8 cellular contexts compared by ENCODE assay signal in the genomic region with DNA sequence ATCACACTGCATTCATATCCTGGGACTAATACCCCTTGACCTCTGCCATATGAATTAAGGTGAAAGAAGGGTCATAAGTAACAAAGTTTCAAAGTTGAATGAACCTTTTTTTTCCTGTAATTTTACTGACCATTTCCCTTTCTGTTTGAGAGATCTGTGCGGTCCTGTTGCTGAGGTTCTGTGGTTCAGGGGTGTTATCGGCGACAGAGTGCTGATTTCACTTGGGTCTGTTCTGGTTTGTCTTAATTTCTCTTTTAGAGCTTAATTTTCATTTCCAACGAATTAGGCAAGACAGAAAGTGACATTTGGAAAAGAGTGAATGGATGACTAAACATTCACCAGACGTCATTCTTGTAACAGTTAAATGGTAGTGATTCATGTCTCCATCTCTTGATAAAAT.
DNase-seq lines count a peak whose midpoint lies in the region; ATAC-seq and TF ChIP-seq lines count a peak whose summit lies in the region.
"Not testable (repeated sequence)": the region's sequence is repeated elsewhere in the genome, so short reads cannot be mapped to it uniquely, and the experiment has no call there.

No MANE protein-coding gene starts in this region.

- not testable (repeated sequence) for H3K27me3 Mint-ChIP-seq in CD14-positive monocyte (ENCODE audit: low read depth in 3 of 3); T-helper 2 cell treated with Interferon-gamma antibody and Interleukin-4, amounts not matched to agents 5 μg/mL and 100 μg/mL, for 36 hours (ENCODE audit: low read depth); activated naive CD4-positive, alpha-beta T cell treated with anti-CD3 and anti-CD28 coated beads, Interleukin-2, amount 50 U/mL, for 24 hours; effector memory CD8-positive, alpha-beta T cell; natural killer cell (ENCODE audit: low read depth in 2 of 2); stimulated activated naive B cell treated with anti-CD40 and anti-IgM and Interleukin-4, amounts not matched to agents 10 μg/mL and 1 μg/mL and 100 μg/mL, for 72 hours

- not testable (repeated sequence) for H3K4me3 ChIP-seq in Karpas-422 (ENCODE audit: low read length)

- not testable (repeated sequence) for H3K9me3 ChIP-seq in Karpas-422 (ENCODE audit: low read length)

- not testable (repeated sequence) for TF ChIP-seq CTCF in CD14-positive monocyte (IDR thresholded peaks at IDR 0.05); natural killer cell (IDR thresholded peaks at IDR 0.05)

- H3K36me3 ChIP-seq in Karpas-422 (ENCODE audit: insufficient read depth, low read length) = not testable (repeated sequence)

- not testable (repeated sequence) for DNase-seq in CD14-positive monocyte (ENCODE audit: low spot score); Karpas-422; effector memory CD8-positive, alpha-beta T cell; natural killer cell; stimulated activated naive B cell treated with anti-CD40 and anti-IgM and Interleukin-4, amounts not matched to agents 10 μg/mL and 1 μg/mL and 100 μg/mL, for 72 hours
- DNase-seq in T-helper 2 cell treated with Interferon-gamma antibody and Interleukin-4, amounts not matched to agents 5 μg/mL and 100 μg/mL, for 36 hours (ENCODE audit: low spot score) = peak; percentile 64
- peak; percentile 35 for DNase-seq in activated T-cell treated with anti-CD3 and anti-CD28 coated beads for 48 hours (ENCODE audit: low read depth)

- H3K4me1 Mint-ChIP-seq in CD14-positive monocyte; T-helper 2 cell treated with Interferon-gamma antibody and Interleukin-4, amounts not matched to agents 5 μg/mL and 100 μg/mL, for 36 hours (ENCODE audit: low read depth); effector memory CD8-positive, alpha-beta T cell (ENCODE audit: low read depth in 2 of 2); natural killer cell; stimulated activated naive B cell treated with anti-CD40 and anti-IgM and Interleukin-4, amounts not matched to agents 10 μg/mL and 1 μg/mL and 100 μg/mL, for 72 hours: not testable (repeated sequence)
- H3K4me1 Mint-ChIP-seq in activated naive CD4-positive, alpha-beta T cell treated with anti-CD3 and anti-CD28 coated beads, Interleukin-2, amount 50 U/mL, for 24 hours = peaks cover 24% of the 10 kb centered on the region

- intact Hi-C loops in CD14-positive monocyte (cut with micrococcal nuclease); natural killer cell (cut with micrococcal nuclease): not testable (repeated sequence)

- not testable (repeated sequence) for H3K9ac ChIP-seq in Karpas-422 (ENCODE audit: low read length)

- H3K27ac Mint-ChIP-seq in CD14-positive monocyte (peak overlapping the region in 5 of 7 donors; percentile 54 to 88 (median 79)), natural killer cell (peak overlapping the region; percentile 84 to 90)
- H3K27ac Mint-ChIP-seq in T-helper 2 cell treated with Interferon-gamma antibody and Interleukin-4, amounts not matched to agents 5 μg/mL and 100 μg/mL, for 36 hours = peak overlapping the region; percentile 87
- peak overlapping the region; percentile 99 for H3K27ac Mint-ChIP-seq in activated naive CD4-positive, alpha-beta T cell treated with anti-CD3 and anti-CD28 coated beads, Interleukin-2, amount 50 U/mL, for 24 hours
- H3K27ac Mint-ChIP-seq in effector memory CD8-positive, alpha-beta T cell = peak overlapping the region; percentile 65 to 72
- peak overlapping the region; percentile 93 for H3K27ac Mint-ChIP-seq in stimulated activated naive B cell treated with anti-CD40 and anti-IgM and Interleukin-4, amounts not matched to agents 10 μg/mL and 1 μg/mL and 100 μg/mL, for 72 hours

- peaks cover 34% of the 10 kb centered on the region for H3K4me1 ChIP-seq in Karpas-422 (ENCODE audit: low read length)

- H3K4me3 Mint-ChIP-seq in CD14-positive monocyte = not testable (repeated sequence)
- H3K4me3 Mint-ChIP-seq in T-helper 2 cell treated with Interferon-gamma antibody and Interleukin-4, amounts not matched to agents 5 μg/mL and 100 μg/mL, for 36 hours = peak overlapping the region; percentile 73
- peak overlapping the region; percentile 85 for H3K4me3 Mint-ChIP-seq in activated naive CD4-positive, alpha-beta T cell treated with anti-CD3 and anti-CD28 coated beads, Interleukin-2, amount 50 U/mL, for 24 hours
- H3K4me3 Mint-ChIP-seq in effector memory CD8-positive, alpha-beta T cell = peak overlapping the region in 1 of 2 donors; percentile 47
- peak overlapping the region; percentile 86 for H3K4me3 Mint-ChIP-seq in natural killer cell
- H3K4me3 Mint-ChIP-seq in stimulated activated naive B cell treated with anti-CD40 and anti-IgM and Interleukin-4, amounts not matched to agents 10 μg/mL and 1 μg/mL and 100 μg/mL, for 72 hours = peak overlapping the region in 1 of 2 donors; percentile 44

- not testable (repeated sequence) for H3K36me3 Mint-ChIP-seq in CD14-positive monocyte; T-helper 2 cell treated with Interferon-gamma antibody and Interleukin-4, amounts not matched to agents 5 μg/mL and 100 μg/mL, for 36 hours (ENCODE audit: low read depth); activated naive CD4-positive, alpha-beta T cell treated with anti-CD3 and anti-CD28 coated beads, Interleukin-2, amount 50 U/mL, for 24 hours; effector memory CD8-positive, alpha-beta T cell (ENCODE audit: insufficient read depth); natural killer cell; stimulated activated naive B cell treated with anti-CD40 and anti-IgM and Interleukin-4, amounts not matched to agents 10 μg/mL and 1 μg/mL and 100 μg/mL, for 72 hours

- peaks cover 17% of the 10 kb centered on the region for H3K79me2 ChIP-seq in Karpas-422 (ENCODE audit: low read length)

- peak overlapping the region; percentile 72 for H3K27ac ChIP-seq in Karpas-422 (ENCODE audit: low read length)

- ATAC-seq in effector memory CD8-positive, alpha-beta T cell (replicated peaks) = not testable (repeated sequence)
- ATAC-seq in natural killer cell = peak; percentile 25 to 48 (median 32)
- peak in 1 of 2 donors; percentile 15 for ATAC-seq in stimulated activated naive B cell treated with anti-CD40 and anti-IgM and Interleukin-4, amounts not matched to agents 10 μg/mL and 1 μg/mL and 100 μg/mL, for 72 hours (replicated peaks)

- H4K20me1 ChIP-seq in Karpas-422 (ENCODE audit: insufficient read depth, low read depth, low read length) = not testable (repeated sequence)

- not testable (repeated sequence) for H3K9me2 ChIP-seq in Karpas-422 (replicated peaks; ENCODE audit: insufficient read depth, low read length)

- not testable (repeated sequence) for H3K9me3 Mint-ChIP-seq in CD14-positive monocyte; T-helper 2 cell treated with Interferon-gamma antibody and Interleukin-4, amounts not matched to agents 5 μg/mL and 100 μg/mL, for 36 hours; activated naive CD4-positive, alpha-beta T cell treated with anti-CD3 and anti-CD28 coated beads, Interleukin-2, amount 50 U/mL, for 24 hours; effector memory CD8-positive, alpha-beta T cell; natural killer cell; stimulated activated naive B cell treated with anti-CD40 and anti-IgM and Interleukin-4, amounts not matched to agents 10 μg/mL and 1 μg/mL and 100 μg/mL, for 72 hours

- not testable (repeated sequence) for H3K27me3 ChIP-seq in Karpas-422 (ENCODE audit: low read length)

- H3K4me2 ChIP-seq in Karpas-422 (ENCODE audit: low read depth, low read length, poor library complexity, severe bottlenecking) = not testable (repeated sequence)

- H2AFZ ChIP-seq in Karpas-422 (ENCODE audit: low read length) = not testable (repeated sequence)
